Comparison of ENCODE assay signal across 18 cellular contexts in the genomic region with DNA sequence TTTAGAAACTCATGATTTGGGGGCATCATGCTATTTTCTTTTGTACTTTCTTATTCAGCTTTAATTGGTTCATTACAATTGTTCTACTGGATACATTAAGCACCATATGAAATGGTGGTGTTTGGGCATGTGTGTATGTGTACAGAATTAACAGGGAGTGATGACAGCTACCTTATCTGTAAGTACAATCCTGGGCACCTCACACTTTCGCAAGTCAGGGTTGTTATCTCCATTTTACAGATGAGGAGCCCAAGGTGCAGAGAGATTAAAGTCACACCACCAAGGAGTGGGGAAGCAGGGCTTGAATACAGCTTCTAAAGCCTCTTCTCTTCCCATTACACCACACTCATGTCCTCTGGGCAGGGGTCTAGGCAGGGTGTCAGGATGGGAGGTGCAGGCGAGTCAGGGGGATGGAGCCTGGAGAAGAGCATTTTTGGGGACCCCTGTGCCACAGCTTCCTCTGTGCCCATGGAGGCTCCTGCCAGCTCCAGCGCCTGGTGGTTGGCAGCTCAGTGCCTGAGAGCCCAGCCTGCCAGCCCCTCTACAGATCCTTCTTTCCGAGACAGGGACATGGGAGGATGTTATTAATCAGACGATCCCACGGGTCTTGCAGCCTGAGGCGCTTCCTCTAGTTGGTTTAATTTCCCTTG.
"Had no signal": no experiment of that assay in that cellular context is flagged by ENCODE, and none has a peak within 500 bp of the region (broad histone marks: within the 10 kb centered on the region; RNA-seq: fewer than 3 reads in every experiment).

No MANE protein-coding gene starts in this region.

- H3K9me3 ChIP-seq: mucosa of descending colon, neutrophil, prostate gland, right atrium auricular region, spleen, testis, tibial artery had no signal

- FAIRE-seq: endometrium, frontal cortex, keratinocyte had no signal

- H3K4me3 ChIP-seq: lung, mucosa of descending colon, prostate gland, right atrium auricular region, spleen, testis, tibial artery had no signal

- H3K4me1 ChIP-seq: parathyroid adenoma, prostate gland, spleen, testis had no signal

- H3K36me3 ChIP-seq: neutrophil, prostate gland had no signal

- H3K27ac ChIP-seq: neutrophil, parathyroid adenoma, prostate gland, right atrium auricular region, spleen, testis, tibial artery had no signal

- H3K27me3 ChIP-seq: right atrium auricular region, testis, tibial artery had no signal

- DNase-seq: cortex of kidney; effector memory CD8-positive, alpha-beta T cell; left ventricle myocardium superior; mucosa of descending colon; naive B cell; spleen; stimulated activated CD4-positive, alpha-beta T cell treated with anti-CD3 and anti-CD28 coated beads, Interleukin-4, amount 100 ng/mL, for 4 hours; stimulated activated naive CD8-positive, alpha-beta T cell treated with anti-CD3 and anti-CD28 coated beads, Interleukin-15, Interleukin-2, amounts not matched to agents 100 U/mL and 50 U/mL, for 24 hours; testis; tibial artery had no signal
